19 cellular contexts compared by ENCODE assay signal in the genomic region with DNA sequence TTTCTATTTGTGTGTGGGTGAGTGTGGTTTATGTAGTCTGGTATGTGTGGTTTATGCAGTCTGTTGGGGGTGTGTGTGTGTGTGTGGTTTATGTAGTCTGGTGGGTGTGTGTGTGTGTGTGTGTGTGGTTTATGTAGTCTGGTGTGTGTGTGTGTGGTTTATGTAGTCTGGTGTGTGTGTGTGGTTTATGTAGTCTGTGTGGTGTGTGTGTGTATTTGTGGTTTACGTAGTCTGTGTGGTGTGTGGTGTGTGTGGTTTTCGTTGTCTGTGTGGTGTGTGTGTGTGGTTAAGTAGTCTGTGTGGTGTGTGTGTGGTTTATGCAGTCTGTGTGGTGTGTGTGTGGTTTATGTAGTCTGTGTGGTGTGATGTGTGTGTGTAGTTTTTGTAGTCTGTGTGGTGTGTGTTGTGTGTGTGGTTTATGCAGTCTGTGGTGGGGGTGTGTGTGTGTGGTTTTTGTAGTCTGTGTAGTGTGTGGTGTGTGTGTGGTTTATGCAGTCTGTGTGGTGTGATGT. TPM values are rescaled to one million over a fixed set of nuclear protein-coding genes. Genes with fewer than 3 reads are reported as not detected.
DNase-seq lines count a peak whose midpoint lies in the region; ATAC-seq, FAIRE-seq and TF ChIP-seq lines count a peak whose summit lies in the region.
"Had no signal": no experiment of that assay in that cellular context is flagged by ENCODE, and none has a peak within 500 bp of the region (broad histone marks: within the 10 kb centered on the region; RNA-seq: fewer than 3 reads in every experiment).

No MANE protein-coding gene starts in this region.

- POLR2A ChIA-PET in K562 (lab: Yijun Ruan, JAX) = no interaction called here
- POLR2A ChIA-PET in activated CD4-positive, alpha-beta memory T cell treated with anti-CD3 and anti-CD28 coated beads, Interleukin-2, amount 10 ng/mL, durations not matched to agents 7 days and 5 days (lab: Charles Lee) = no interaction called here

- H3K9ac ChIP-seq in K562 (ENCODE audit: insufficient read depth in 1 of 2, low read depth in 2 of 2, low read length in 2 of 2) = no peak overlapping the region
- H3K9ac ChIP-seq in mesendoderm (ENCODE audit: low read length) = no peak overlapping the region

- in situ Hi-C loops in KBM-7 (cut with MboI; ENCODE audit: low pct_unique_long_range_greater_than_20kb, low sequenced_read_pairs) = no loop called here
- in situ Hi-C loops in K562 (cut with MboI) = no loop called here

- peak overlapping the region; percentile 56 for H3K56ac ChIP-seq in mesendoderm (ENCODE audit: low read length)

- no peak overlapping the region for H3K23ac ChIP-seq in mesendoderm (ENCODE audit: low read length)

- H3K18ac ChIP-seq in mesendoderm (ENCODE audit: low read length) = no peak overlapping the region

- H3K79me2 ChIP-seq in K562 (ENCODE audit: control insufficient read depth, insufficient read depth, low read length) = no peaks in the 10 kb centered on the region
- no peaks in the 10 kb centered on the region for H3K79me2 ChIP-seq in mesendoderm (ENCODE audit: control insufficient read depth, insufficient read depth, low read length)

- H3K4ac ChIP-seq in mesendoderm (ENCODE audit: low read depth, low read length) = no peak overlapping the region

- no peak for TF ChIP-seq EP300 in K562 (IDR thresholded peaks at IDR 0.05; ENCODE audit: low read length)

- no peak overlapping the region for H2AK5ac ChIP-seq in mesendoderm (ENCODE audit: low read length)

- no peak for TF ChIP-seq CTCF in K562 (IDR thresholded peaks at IDR 0.05 in 2 of 3, conservative IDR thresholded peaks at IDR 0.05 in 1 of 3; ENCODE audit: insufficient read depth in 2 of 3, low read depth in 1 of 3, low read length in 3 of 3)

- no peaks in the 10 kb centered on the region for H4K20me1 ChIP-seq in K562 (replicated peaks; ENCODE audit: control insufficient read depth, insufficient read depth, low read length)

- H3K4me1 ChIP-seq in K562 (replicated peaks in 1 of 2; ENCODE audit: control insufficient read depth in 2 of 2, insufficient read depth in 2 of 2, low read length in 2 of 2) (no peaks in the 10 kb centered on the region), mesendoderm (ENCODE audit: control insufficient read depth, low read depth, low read length) (peaks cover 5% of the 10 kb centered on the region)
- H3K4me1 ChIP-seq: ascending aorta, lower lobe of right lung, prostate gland had no signal

- H4K5ac ChIP-seq in mesendoderm (ENCODE audit: low read length) = no peak overlapping the region

- peak; percentile 11 for FAIRE-seq in K562 (lab: Jason Lieb, UNC)

- H3K9me3 ChIP-seq in K562 (replicated peaks; ENCODE audit: control insufficient read depth, insufficient read depth, low read depth, low read length) (no peaks in the 10 kb centered on the region), MG63 (no peaks in the 10 kb centered on the region)
- H3K9me3 ChIP-seq: ascending aorta, lower lobe of right lung, prostate gland had no signal

- H2BK120ac ChIP-seq in mesendoderm (ENCODE audit: low read depth, low read length) = no peak overlapping the region

- CTCF ChIA-PET in K562 (lab: Yijun Ruan, JAX; ENCODE audit: low intra/inter-chr PET ratio) = no interaction called here
- CTCF ChIA-PET in activated CD4-positive, alpha-beta memory T cell treated with anti-CD3 and anti-CD28 coated beads, Interleukin-2, amount 10 ng/mL, durations not matched to agents 7 days and 5 days (lab: Charles Lee) = no interaction called here

- H3K36me3 ChIP-seq in K562 (ENCODE audit: control insufficient read depth, insufficient read depth, low read length) (0 out of 3 replicates have a peak, but pooled peaks cover 3% of the 10 kb centered on the region), mesendoderm (ENCODE audit: control insufficient read depth, insufficient read depth, low read length) (no peaks in the 10 kb centered on the region), MG63 (peaks cover 8% of the 10 kb centered on the region)
- H3K36me3 ChIP-seq: prostate gland had no signal

- H2BK5ac ChIP-seq in mesendoderm (ENCODE audit: low read length) = no peak overlapping the region

- H4K8ac ChIP-seq in mesendoderm (ENCODE audit: low read depth, low read length) = no peak overlapping the region

- H3K27ac ChIP-seq in K562 (ENCODE audit: extremely low read depth, low read depth, low read length) = no peak overlapping the region
- H3K27ac ChIP-seq in mesendoderm (ENCODE audit: low read depth, low read length) = no peak overlapping the region
- H3K27ac ChIP-seq: ascending aorta, lower lobe of right lung, prostate gland, VCaP had no signal

- H3K4me1 Mint-ChIP-seq in activated CD4-positive, alpha-beta memory T cell treated with anti-CD3 and anti-CD28 coated beads, Interleukin-2, amount 10 ng/mL, durations not matched to agents 7 days and 5 days = no peaks in the 10 kb centered on the region
- H3K4me1 Mint-ChIP-seq: naive thymus-derived CD8-positive, alpha-beta T cell had no signal

- WGBS in K562 (ENCODE audit: insufficient coverage, low coverage, missing lambda C conversion rate) = 100% methylated on average over 1 of the region's 2 CpGs
- WGBS in mesendoderm (ENCODE audit: extremely low coverage, insufficient coverage, low lambda C conversion rate) = no CpG with 5 or more reads among the region's 2 CpGs

- no peak for ATAC-seq in K562
- ATAC-seq: lower lobe of right lung, Panc1 had no signal

- BruUV-seq in K562 (replicated peaks; lab: Mats Ljungman, UMichigan) = no TSS peak

- DNase-seq in EH (ENCODE audit: low read depth) (peak; percentile 18), KBM-7 (peak; percentile 34), K562 (ENCODE audit: extremely low read depth in 1 of 4, low spot score in 3 of 4) (no peak), mesendoderm (no peak), cardiac septum (ENCODE audit: low spot score) (no peak), NCI-H187 (lab: John Stamatoyannopoulos, UW) (no peak), MG63 (no peak)
- no peak for DNase-seq in activated CD4-positive, alpha-beta memory T cell treated with anti-CD3 and anti-CD28 coated beads, Interleukin-2, amount 10 ng/mL, durations not matched to agents 7 days and 5 days
- DNase-seq: activated gamma-delta T cell treated with Interleukin-2 at 50 U/mL for 16 hours; AML-193; lower lobe of right lung; NCI-H2029 treated with DMSO at 0.1 percent for 48 hours; stimulated activated CD4-positive, alpha-beta T cell treated with anti-CD3 and anti-CD28 coated beads, Interleukin-12 subunit alpha, Interleukin-12 subunit beta, amount 100 ng/mL, for 4 hours had no signal

- H3K36me3 Mint-ChIP-seq in activated CD4-positive, alpha-beta memory T cell treated with anti-CD3 and anti-CD28 coated beads, Interleukin-2, amount 10 ng/mL, durations not matched to agents 7 days and 5 days (ENCODE audit: low read depth) = no peaks in the 10 kb centered on the region

- H3K9me1 ChIP-seq in K562 (ENCODE audit: control insufficient read depth, insufficient read depth, low read length) = no peaks in the 10 kb centered on the region

- no peak overlapping the region for H3K4me3 Mint-ChIP-seq in activated CD4-positive, alpha-beta memory T cell treated with anti-CD3 and anti-CD28 coated beads, Interleukin-2, amount 10 ng/mL, durations not matched to agents 7 days and 5 days
- H3K4me3 Mint-ChIP-seq: naive thymus-derived CD8-positive, alpha-beta T cell had no signal

- H3K27me3 ChIP-seq in K562 (ENCODE audit: control insufficient read depth in 2 of 2, insufficient read depth in 2 of 2, low read length in 2 of 2) = no peaks in the 10 kb centered on the region
- H3K27me3 ChIP-seq in mesendoderm (ENCODE audit: insufficient read depth, low read length, poor library complexity) = no peaks in the 10 kb centered on the region
- no peaks in the 10 kb centered on the region for H3K27me3 ChIP-seq in MG63
- H3K27me3 ChIP-seq: ascending aorta had no signal

- no peaks in the 10 kb centered on the region for H3K79me1 ChIP-seq in mesendoderm (ENCODE audit: low read length)

- H3K4me2 ChIP-seq in K562 (ENCODE audit: insufficient read depth, low read length) (no peak overlapping the region), mesendoderm (ENCODE audit: low read length) (no peak overlapping the region)

- no peak for TF ChIP-seq POLR2A in K562 (conservative IDR thresholded peaks at IDR 0.05)

- H3K9me3 Mint-ChIP-seq in activated CD4-positive, alpha-beta memory T cell treated with anti-CD3 and anti-CD28 coated beads, Interleukin-2, amount 10 ng/mL, durations not matched to agents 7 days and 5 days = no peaks in the 10 kb centered on the region
- H3K9me3 Mint-ChIP-seq: naive thymus-derived CD8-positive, alpha-beta T cell had no signal

- no peak overlapping the region for H2AFZ ChIP-seq in K562 (ENCODE audit: low read depth, low read length)

- no peak for TF ChIP-seq RAD21 in K562 (CRISPR knock-in tag; conservative IDR thresholded peaks at IDR 0.05 in 1 of 2, IDR thresholded peaks at IDR 0.05 in 1 of 2)

- no peak overlapping the region for H2BK15ac ChIP-seq in mesendoderm (replicated peaks; ENCODE audit: low read depth)

- H3K4me3 ChIP-seq in K562 = no peak overlapping the region
- H3K4me3 ChIP-seq in mesendoderm (ENCODE audit: low read length) = no peak overlapping the region
- no peak overlapping the region for H3K4me3 ChIP-seq in MG63
- H3K4me3 ChIP-seq: ascending aorta, lower lobe of right lung, prostate gland had no signal

- intact Hi-C loops in K562 (cut with micrococcal nuclease) = no loop called here
- intact Hi-C loops in cardiac septum (cut with DNase I) = no loop called here

- H3K27ac Mint-ChIP-seq in activated CD4-positive, alpha-beta memory T cell treated with anti-CD3 and anti-CD28 coated beads, Interleukin-2, amount 10 ng/mL, durations not matched to agents 7 days and 5 days = no peak overlapping the region
- H3K27ac Mint-ChIP-seq: naive thymus-derived CD8-positive, alpha-beta T cell had no signal

- H3K27me3 Mint-ChIP-seq in activated CD4-positive, alpha-beta memory T cell treated with anti-CD3 and anti-CD28 coated beads, Interleukin-2, amount 10 ng/mL, durations not matched to agents 7 days and 5 days = no peaks in the 10 kb centered on the region

RNA-seq across cellular contexts. Expression of a gene that starts 26.2 kb away (rescaled TPM):
- 0.44 TPM in 2 replicates for total RNA-seq in K562 (2011; cell fraction: chromatin; rRNA removed; ENCODE audit: low replicate concordance)
- 0.13 and 0.67 TPM in 2 replicates for total RNA-seq in K562 (2011; cell fraction: nucleolus; rRNA removed)
- 0.23 and 0.51 TPM in 2 replicates for total RNA-seq in K562 (2011; cell fraction: nucleoplasm; rRNA removed)
- total RNA-seq in K562 (2014; rRNA removed) = not detected in 2 replicates
- total RNA-seq in K562 (2014; rRNA removed; fragmentation: Illumina TruSeq; extraction: Trizol) = not detected in 2 replicates
- total RNA-seq in K562 (2015; rRNA removed; fragmentation: Illumina TruSeq; extraction: Trizol) = not detected in 2 replicates
- 0.20 and 0.35 TPM in 2 replicates for total RNA-seq in K562 (2021)
- 0.04 TPM in 1 of 2 replicates, not detected in the other for polyA plus RNA-seq in K562 (2011; rRNA removed)
- 0.09 and 0.27 TPM in 2 replicates for polyA plus RNA-seq in K562 (2011; cell fraction: cytosol; rRNA removed)
- polyA plus RNA-seq in K562 (2011; cell fraction: nucleus; rRNA removed) = 0.20 and 0.51 TPM in 2 replicates
- polyA plus RNA-seq in K562 (2012) = 0.13 and 0.19 TPM in 2 replicates
- not detected in 2 replicates for polyA plus RNA-seq in K562 (2014; fragmentation: Illumina TruSeq; extraction: Trizol)
- not detected for polyA plus RNA-seq in K562 (2014; fragmentation: Nextera tagmentation; extraction: Ambion mirVana)
- polyA plus RNA-seq in K562 (2014; rRNA removed) = not detected in 2 replicates
- 0.07 TPM in 1 of 2 replicates, not detected in the other for polyA minus RNA-seq in K562 (2011; rRNA and poly(A)+ RNA removed)
- polyA minus RNA-seq in K562 (2011; cell fraction: cytosol; rRNA and poly(A)+ RNA removed) = not detected in 2 replicates
- under 0.01 and 0.22 TPM in 2 replicates for polyA minus RNA-seq in K562 (2011; cell fraction: nucleus; rRNA and poly(A)+ RNA removed)
- polyA plus RNA-seq in mesendoderm (2013, experiment 1 of 2) = 0.60 TPM
- polyA plus RNA-seq in mesendoderm (2013, experiment 2 of 2) = 0.67 TPM
- 100 to 1,000 TPM; 123 to 128 TPM for total RNA-seq in activated CD4-positive, alpha-beta memory T cell treated with anti-CD3 and anti-CD28 coated beads, Interleukin-2, amount 10 ng/mL, durations not matched to agents 7 days and 5 days
- 2.1 TPM for total RNA-seq in cardiac septum
- not detected in 2 replicates for total RNA-seq in MG63 (2014; rRNA removed; shearing (Covaris generic); ENCODE audit: low replicate concordance)
- total RNA-seq: M059J had no signal

Comparison
In these comparisons a context has a peak if more than half of its experiments do, and no peak if none do; other contexts are left out.
1. DNase-seq: peak in EH (single experiment) and KBM-7 (single experiment); none in K562 (0 of 4), mesendoderm (single experiment), activated CD4-positive, alpha-beta memory T cell treated with anti-CD3 and anti-CD28 coated beads, Interleukin-2, amount 10 ng/mL, durations not matched to agents 7 days and 5 days (single experiment), cardiac septum (single experiment), NCI-H187 (0 of 2) and MG63 (single experiment).
2. RNA of a gene that starts 26.2 kb away (total RNA-seq): 123 to 128 TPM in activated CD4-positive, alpha-beta memory T cell treated with anti-CD3 and anti-CD28 coated beads, Interleukin-2, amount 10 ng/mL, durations not matched to agents 7 days and 5 days; 2.1 TPM in cardiac septum (single experiment), 0.13 to 0.67 TPM in K562 and not detected in MG63; every median in the first group is over 10 times any median in the second.